8 cellular contexts compared by ENCODE assay signal in genomic region chr17:4986951-4987766, GRCh38.
DNase-seq lines count a peak whose midpoint lies in the region; ATAC-seq lines count a peak whose summit lies in the region.

TSS of gene CAMTA2 (minus strand) at chr17:4987675. CDS start at chr17:4986222, 1,453 bp downstream.

- DNase-seq in SKM-1 treated with dmso at 0.1 percent for 144 hours (lab: John Stamatoyannopoulos, UW; ENCODE audit: unreplicated experiment) (peak; percentile 13), SKM-1 (lab: John Stamatoyannopoulos, UW; ENCODE audit: unreplicated experiment) (no peak), NCI-H2196 treated with DMSO at 0.1 percent for 48 hours (lab: John Stamatoyannopoulos, UW; ENCODE audit: unreplicated experiment) (peak; percentile 19), caudate nucleus (lab: John Stamatoyannopoulos, UW) (peak in 60 of 61 donors; percentile 18 to 90 (median 79)), islet precursor cell (peak; percentile 95)
- DNase-seq in activated CD4-positive, CD25-positive, alpha-beta regulatory T cell (lab: John Stamatoyannopoulos, UW), result peak; percentile 72 to 83 (median 80)
- DNase-seq in stimulated activated CD4-positive, alpha-beta T cell treated with anti-CD3 and anti-CD28 coated beads, Interleukin-15, amount 100 ng/mL, for 1 hour (ENCODE audit: low read depth in 1 of 2, low spot score in 1 of 2), result peak; percentile 71 to 84

- peak; percentile 74 for ATAC-seq in HG03039 (IDR thresholded peaks at IDR 0.05; ENCODE audit: unreplicated experiment)

- peak within 1 kb of the TSS; percentile 90 for H3K27ac ChIP-seq in caudate nucleus (ENCODE audit: low read depth, low read length)
